In the genomic region with DNA sequence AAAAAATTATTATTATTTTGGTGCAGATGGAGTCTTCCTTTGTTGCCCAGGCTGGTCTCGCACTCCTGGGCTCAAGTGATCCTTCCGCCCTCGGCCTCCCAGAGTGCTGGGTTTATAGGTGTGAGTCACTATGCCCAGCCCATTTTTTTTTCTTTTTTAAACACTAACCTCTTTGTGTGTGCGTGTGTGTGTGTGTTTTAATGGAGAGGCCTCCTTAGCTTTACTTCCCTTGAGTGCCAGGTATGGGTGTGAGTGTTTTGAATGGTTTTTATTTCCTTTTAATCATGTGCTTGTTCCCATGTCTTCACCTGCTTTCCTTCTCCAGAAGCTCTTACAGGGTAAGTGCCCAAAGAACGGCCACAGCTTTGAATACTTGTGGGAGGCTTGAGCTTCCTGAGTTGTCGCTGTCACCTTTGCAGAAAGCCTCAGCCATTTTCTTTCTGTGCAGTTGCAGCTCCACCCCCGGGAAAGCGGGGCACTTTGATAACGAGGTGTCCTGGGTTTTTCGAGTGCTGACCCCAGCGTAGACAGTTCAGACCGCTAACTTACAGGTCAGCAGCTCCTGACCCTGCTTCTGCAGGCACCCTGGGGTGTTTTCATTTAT, we compare ENCODE assay signal across 9 cellular contexts. TPM values are rescaled to one million over a fixed set of nuclear protein-coding genes. Genes with fewer than 3 reads are reported as not detected.
DNase-seq lines count a peak whose midpoint lies in the region; ATAC-seq and TF ChIP-seq lines count a peak whose summit lies in the region.
"Had no signal": no experiment of that assay in that cellular context is flagged by ENCODE, and none has a peak within 500 bp of the region (broad histone marks: within the 10 kb centered on the region; RNA-seq: fewer than 3 reads in every experiment).

No MANE protein-coding gene starts in this region.

- no peak overlapping the region for H4K8ac ChIP-seq in H9 (replicated peaks; ENCODE audit: insufficient read length, low read depth, low read length)

- H3T11ph ChIP-seq in H9 (ENCODE audit: low read length): no peak overlapping the region

- H2BK20ac ChIP-seq in H9 (ENCODE audit: low read depth, low read length, poor library complexity, severe bottlenecking): no peak overlapping the region

- peaks cover 9% of the 10 kb centered on the region for H3K79me1 ChIP-seq in H9 (ENCODE audit: insufficient read depth, low read depth, low read length, poor library complexity, severe bottlenecking)

- no peak for TF ChIP-seq CTCF in H9 (conservative IDR thresholded peaks at IDR 0.05)
- no peak for TF ChIP-seq CTCF in epithelial cell of proximal tubule (conservative IDR thresholded peaks at IDR 0.05; ENCODE audit: low read depth, low read length)

- H3K9ac ChIP-seq in H9 (ENCODE audit: extremely low read depth, insufficient read length, low read length): no peak overlapping the region

- H3K9me3 Mint-ChIP-seq in H9: no peaks in the 10 kb centered on the region
- H3K9me3 Mint-ChIP-seq: naive thymus-derived CD4-positive, alpha-beta T cell had no signal

- H3K18ac ChIP-seq in H9 (ENCODE audit: insufficient read length, low read depth, low read length): no peak overlapping the region

- no peaks in the 10 kb centered on the region for H3K23me2 ChIP-seq in H9 (ENCODE audit: insufficient read length, low read depth, low read length, poor library complexity, severe bottlenecking)

- H3K27me3 ChIP-seq in H9 (ENCODE audit: insufficient read depth, low read length): no peaks in the 10 kb centered on the region

- H2BK15ac ChIP-seq in H9 (ENCODE audit: low read depth, low read length): no peak overlapping the region

- H4K91ac ChIP-seq in H9 (ENCODE audit: insufficient read length, low read depth, low read length): no peak overlapping the region

- H2BK120ac ChIP-seq in H9 (ENCODE audit: low read depth, low read length, poor library complexity, severe bottlenecking): no peak overlapping the region

- WGBS in H9 (ENCODE audit: extremely low coverage, insufficient read length, low lambda C conversion rate): no CpG with 5 or more reads among the region's 12 CpGs

- H3K27ac ChIP-seq in H9 (ENCODE audit: insufficient read length, low read depth, low read length): no peak overlapping the region

- no peak overlapping the region for H2AFZ ChIP-seq in H9 (ENCODE audit: low read length)

- no peaks in the 10 kb centered on the region for H4K20me1 ChIP-seq in H9 (ENCODE audit: control insufficient read depth, insufficient read depth, insufficient read length)

- H3K4me3 ChIP-seq in epithelial cell of proximal tubule (ENCODE audit: low read depth, low read length): no peak overlapping the region

- H3K4me1 Mint-ChIP-seq in H9: peaks cover 56 to 73% of the 10 kb centered on the region in 2 experiments

- DNase-seq in H9: no peak
- peak; percentile 21 for DNase-seq in NCI-H2196 treated with DMSO at 0.1 percent for 48 hours (lab: John Stamatoyannopoulos, UW; ENCODE audit: unreplicated experiment)
- DNase-seq in epithelial cell of proximal tubule (ENCODE audit: low read depth): peak; percentile 51
- DNase-seq in renal cortical epithelial cell (ENCODE audit: low read depth): peak; percentile 91
- DNase-seq: naive thymus-derived CD4-positive, alpha-beta T cell; SHP77 treated with DMSO at 0.1 percent for 48 hours had no signal

- no peak overlapping the region for H2AK5ac ChIP-seq in H9 (ENCODE audit: insufficient read length, low read length)

- peaks cover 2% of the 10 kb centered on the region; the same call in 1 of the 2 replicates for H3K4me1 ChIP-seq in H9 (ENCODE audit: insufficient read depth, low read length)

- no peak overlapping the region for H3K23ac ChIP-seq in H9 (ENCODE audit: insufficient read length, low read depth, low read length)

- no peak overlapping the region for H3K4ac ChIP-seq in H9 (ENCODE audit: low read depth, low read length)

- H3K14ac ChIP-seq in H9 (ENCODE audit: insufficient read depth, low read length): no peak overlapping the region

- no peak for ATAC-seq in GM19463 (IDR thresholded peaks at IDR 0.05; ENCODE audit: unreplicated experiment)
- no peak for ATAC-seq in GM18861 (IDR thresholded peaks at IDR 0.05; ENCODE audit: unreplicated experiment)
- no peak for ATAC-seq in HG03469 (IDR thresholded peaks at IDR 0.05; ENCODE audit: unreplicated experiment)
- ATAC-seq: naive thymus-derived CD4-positive, alpha-beta T cell had no signal

- H3K56ac ChIP-seq in H9 (ENCODE audit: insufficient read length, low read depth, low read length): no peak overlapping the region

- no peak overlapping the region for H3K4me3 Mint-ChIP-seq in H9
- H3K4me3 Mint-ChIP-seq: naive thymus-derived CD4-positive, alpha-beta T cell had no signal

- H2BK5ac ChIP-seq in H9 (ENCODE audit: insufficient read length, low read length): no peak overlapping the region

- H3K27ac Mint-ChIP-seq in H9: peak overlapping the region in 2 of 3 experiments; percentile 27 to 87; a peak in 3 of 7 replicates
- H3K27ac Mint-ChIP-seq: naive thymus-derived CD4-positive, alpha-beta T cell had no signal

- H2BK12ac ChIP-seq in H9 (ENCODE audit: insufficient read length, low read depth, low read length): no peak overlapping the region

- no peak overlapping the region for H3K4me2 ChIP-seq in H9 (ENCODE audit: insufficient read depth, insufficient read length, low read length)

- H3K27me3 Mint-ChIP-seq in H9 (ENCODE audit: low read depth): no peaks in the 10 kb centered on the region
- H3K27me3 Mint-ChIP-seq: naive thymus-derived CD4-positive, alpha-beta T cell had no signal

- H4K5ac ChIP-seq in H9 (ENCODE audit: insufficient read length, low read depth, low read length): no peak overlapping the region

- peaks cover 17 to 43% (median 38%) of the 10 kb centered on the region in 3 experiments; a peak in 6 of 7 replicates for H3K36me3 Mint-ChIP-seq in H9 (ENCODE audit: insufficient read depth in 1 of 3, low read depth in 3 of 3)

- peaks cover 2% of the 10 kb centered on the region; the same call in 1 of the 2 replicates for H3K79me2 ChIP-seq in H9 (ENCODE audit: insufficient read depth, low read length)

- H3K9me3 ChIP-seq in H9 (ENCODE audit: control insufficient read depth, low read depth, low read length): no peaks in the 10 kb centered on the region

RNA-seq across cellular contexts. Expression of a gene that starts 22.6 kb away (rescaled TPM):
- total RNA-seq in H9 (2021) (61.2 and 65.4 TPM in 2 replicates), epithelial cell of proximal tubule (29.8 and 44.2 TPM in 2 replicates), renal cortical epithelial cell (13.9 and 28.1 TPM in 2 replicates)
